Comparison of ENCODE assay signal across 10 cellular contexts in the genomic region with DNA sequence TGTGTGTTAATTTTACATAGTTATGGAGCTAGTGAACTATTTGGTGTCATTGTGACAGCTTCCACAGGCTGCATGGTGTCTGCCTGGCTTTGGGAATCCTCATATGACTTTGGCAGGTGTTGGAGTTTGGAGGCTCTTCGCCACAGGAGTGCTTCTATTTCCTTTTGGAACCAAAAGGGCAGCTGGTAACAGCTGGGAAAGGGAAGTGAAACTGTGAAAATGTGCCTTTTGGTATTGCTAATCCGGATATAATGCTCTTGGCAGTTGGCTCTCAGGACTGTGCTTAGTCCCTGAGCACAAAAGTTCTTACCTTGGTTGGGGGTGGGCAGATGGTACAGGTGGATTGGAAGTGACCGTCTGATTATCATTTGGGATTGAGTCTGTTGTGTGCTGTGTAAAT. TPM values are rescaled to one million over a fixed set of nuclear protein-coding genes. Genes with fewer than 3 reads are reported as not detected.
DNase-seq lines count a peak whose midpoint lies in the region; ATAC-seq and FAIRE-seq lines count a peak whose summit lies in the region.
"Had no signal": no experiment of that assay in that cellular context is flagged by ENCODE, and none has a peak within 500 bp of the region (broad histone marks: within the 10 kb centered on the region; RNA-seq: fewer than 3 reads in every experiment).

No MANE protein-coding gene starts in this region.

- CTCF ChIA-PET in T-cell (lab: Charles Lee) = interaction anchor here (0.7 to 1.5 kb wide), 5 partner anchors 16 to 280 kb away, joined by 3 read pairs; partner anchors contain the start of genes OFD1 (in 1 of the 2) and TRAPPC2 (in 1 of the 2)

- no peak overlapping the region for H3K4me3 Mint-ChIP-seq in T-cell
- H3K4me3 Mint-ChIP-seq: activated T-cell treated with anti-CD3 and anti-CD28 coated beads, Interleukin-2, amount 50 U/mL, for 4 hours had no signal

- H3K4me1 ChIP-seq in BLaER1 treated with 17β-estradiol and CSF1 and Interleukin-3, amounts not matched to agents 10 nM and 100 nM = peaks cover 60 to 78% (median 67%) of the 10 kb centered on the region in 10 experiments
- H3K4me1 ChIP-seq: thyroid gland had no signal

- FAIRE-seq in GM19239 (lab: Jason Lieb, UNC) = peak; percentile 94

- H3K36me3 Mint-ChIP-seq in T-cell = peaks cover 18% of the 10 kb centered on the region

- no peaks in the 10 kb centered on the region for H3K27me3 Mint-ChIP-seq in T-cell

- no peak for DNase-seq in GM19239 (ENCODE audit: insufficient read length, low spot score)
- DNase-seq in T-cell = no peak
- DNase-seq in DMS79 treated with DMSO at 0.1 percent for 48 hours (lab: John Stamatoyannopoulos, UW) = no peak
- no peak for DNase-seq in DMS79 (lab: John Stamatoyannopoulos, UW)
- DNase-seq in NCI-H510A treated with DMSO at 0.1 percent for 48 hours (lab: John Stamatoyannopoulos, UW) = no peak
- DNase-seq: activated T-cell treated with anti-CD3 and anti-CD28 coated beads, Interleukin-2, amount 50 U/mL, for 4 hours; thyroid gland had no signal

- H3K4me1 Mint-ChIP-seq in T-cell = peaks cover 15 to 37% (median 25%) of the 10 kb centered on the region in 3 donors

- H3K4me3 ChIP-seq in BLaER1 treated with 17β-estradiol and CSF1 and Interleukin-3, amounts not matched to agents 10 nM and 100 nM = no peak overlapping the region
- H3K4me3 ChIP-seq: thyroid gland had no signal

- POLR2A ChIA-PET in T-cell (lab: Charles Lee) = interaction anchor here (0.6 kb wide), 3 partner anchors 29 to 1598 kb away, joined by 3 to 5 read pairs (median 4); no protein-coding TSS in a partner anchor

- H3K36me3 ChIP-seq in BLaER1 treated with 17β-estradiol and CSF1 and Interleukin-3, amounts not matched to agents 10 nM and 100 nM = peaks cover 2 to 81% (median 44%) of the 10 kb centered on the region in 11 experiments; a peak in 19 of 22 replicates

- peak overlapping the region; percentile 19 to 69 for H3K27ac Mint-ChIP-seq in T-cell

- H3K9me3 Mint-ChIP-seq in T-cell = no peaks in the 10 kb centered on the region
- H3K9me3 Mint-ChIP-seq: activated T-cell treated with anti-CD3 and anti-CD28 coated beads, Interleukin-2, amount 50 U/mL, for 4 hours had no signal

- H3K9me3 ChIP-seq in BLaER1 treated with 17β-estradiol and CSF1 and Interleukin-3, amounts not matched to agents 10 nM and 100 nM (replicated peaks in 1 of 11) = no peaks in the 10 kb centered on the region
- H3K9me3 ChIP-seq: thyroid gland had no signal

- H3K27me3 ChIP-seq in BLaER1 treated with 17β-estradiol and CSF1 and Interleukin-3, amounts not matched to agents 10 nM and 100 nM = peaks cover 0 to 31% (median 8%) of the 10 kb centered on the region in 11 experiments; a peak in 9 of 22 replicates
- H3K27me3 ChIP-seq: thyroid gland had no signal

- peak overlapping the region in 9 of 11 experiments; percentile 31 to 87 (median 77); a peak in 18 of 22 replicates for H3K27ac ChIP-seq in BLaER1 treated with 17β-estradiol and CSF1 and Interleukin-3, amounts not matched to agents 10 nM and 100 nM
- H3K27ac ChIP-seq: thyroid gland had no signal

- peak overlapping the region; percentile 47 to 82 (median 70) for H3K4me2 ChIP-seq in BLaER1 treated with 17β-estradiol and CSF1 and Interleukin-3, amounts not matched to agents 10 nM and 100 nM

- peak; percentile 58 for ATAC-seq in HG03103 (IDR thresholded peaks at IDR 0.05; ENCODE audit: low read depth, unreplicated experiment)
- no peak for ATAC-seq in T-cell (replicated peaks in 1 of 4)
- ATAC-seq in HG03045 (IDR thresholded peaks at IDR 0.05; ENCODE audit: unreplicated experiment) = no peak
- ATAC-seq: activated T-cell treated with anti-CD3 and anti-CD28 coated beads, Interleukin-2, amount 50 U/mL, for 4 hours had no signal

- no peaks in the 10 kb centered on the region for H4K20me1 ChIP-seq in BLaER1 treated with 17β-estradiol and CSF1 and Interleukin-3, amounts not matched to agents 10 nM and 100 nM

- peak overlapping the region in 7 of 11 experiments; percentile 31 to 59 (median 49); a peak in 12 of 22 replicates for H3K9ac ChIP-seq in BLaER1 treated with 17β-estradiol and CSF1 and Interleukin-3, amounts not matched to agents 10 nM and 100 nM

RNA-seq across cellular contexts. Expression of gene OFD1, which starts 18.1 kb away (rescaled TPM):
- 10 to 100 TPM; 78.8 to 96.8 (median 89.3) TPM for total RNA-seq in T-cell

RNA-seq across cellular contexts. Expression of gene TRAPPC2, which starts 18.2 kb away (rescaled TPM):
- total RNA-seq in T-cell = 10 to 100 TPM; 24.8 to 32.9 (median 29.7) TPM
